1 cellular context compared by ENCODE assay signal in the genomic region with DNA sequence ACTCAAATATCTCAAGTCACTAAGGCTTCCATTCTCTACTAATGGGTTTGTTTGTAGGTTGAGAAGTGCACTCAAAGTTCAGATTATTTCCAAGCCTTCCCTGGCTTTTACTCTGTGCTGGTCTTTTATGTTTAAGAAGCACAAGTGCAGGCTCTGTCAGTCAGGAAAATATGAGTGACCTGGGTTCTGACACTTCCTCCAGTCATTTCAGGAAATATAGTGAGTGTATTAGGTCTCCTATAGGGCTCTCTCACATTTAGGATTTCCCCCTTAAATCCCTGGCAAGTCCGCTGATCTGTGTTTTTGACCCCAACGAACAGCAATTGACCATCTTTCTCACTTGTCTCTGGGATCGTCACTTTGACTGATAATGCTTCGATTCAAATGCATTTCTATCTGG.
TF ChIP-seq lines count a peak whose summit lies in the region.

No MANE protein-coding gene starts in this region.

TF ChIP-seq in H1, 55 proteins besides CTCF, POLR2A, EP300 and RAD21:
- TF ChIP-seq CREB1 (IDR thresholded peaks at IDR 0.05) (no peak), RNF2 (IDR thresholded peaks at IDR 0.05; ENCODE audit: borderline replicate concordance, low read depth, low read length, missing control alignments, poor library complexity, severe bottlenecking) (no peak), CHD1 (IDR thresholded peaks at IDR 0.05; ENCODE audit: low read depth, low read length) (no peak), SUZ12 (IDR thresholded peaks at IDR 0.05; ENCODE audit: low read length) (no peak), POU5F1 (IDR thresholded peaks at IDR 0.05; ENCODE audit: low read depth, low read length) (no peak), RXRA (IDR thresholded peaks at IDR 0.05; ENCODE audit: insufficient read depth, low read depth, low read length) (no peak), KDM1A (IDR thresholded peaks at IDR 0.05; ENCODE audit: borderline replicate concordance, low read length) (no peak), TAF1 (IDR thresholded peaks at IDR 0.05; ENCODE audit: low read depth, low read length) (no peak), HDAC2 (IDR thresholded peaks at IDR 0.05; ENCODE audit: borderline replicate concordance in 1 of 2, low read depth in 2 of 2, low read length in 2 of 2) (no peak), SAP30 (IDR thresholded peaks at IDR 0.05; ENCODE audit: insufficient read depth, insufficient replicate concordance, low read length) (no peak), RBBP5 (IDR thresholded peaks at IDR 0.05; ENCODE audit: borderline replicate concordance, low read depth, low read length) (no peak), CBX5 (IDR thresholded peaks at IDR 0.05; ENCODE audit: low read depth, low read length) (no peak), BRCA1 (IDR thresholded peaks at IDR 0.05; ENCODE audit: low read depth, low read length) (no peak), SP1 (IDR thresholded peaks at IDR 0.05; ENCODE audit: low read depth, low read length) (no peak), RFX5 (IDR thresholded peaks at IDR 0.05; ENCODE audit: borderline replicate concordance, low read depth, low read length) (no peak), SIX5 (IDR thresholded peaks at IDR 0.05; ENCODE audit: low read depth, low read length) (no peak), YY1 (IDR thresholded peaks at IDR 0.05; ENCODE audit: low read depth, low read length) (no peak), PHF8 (conservative IDR thresholded peaks at IDR 0.05; ENCODE audit: low read depth, low read length) (no peak)
- TF ChIP-seq, protein P1, sequence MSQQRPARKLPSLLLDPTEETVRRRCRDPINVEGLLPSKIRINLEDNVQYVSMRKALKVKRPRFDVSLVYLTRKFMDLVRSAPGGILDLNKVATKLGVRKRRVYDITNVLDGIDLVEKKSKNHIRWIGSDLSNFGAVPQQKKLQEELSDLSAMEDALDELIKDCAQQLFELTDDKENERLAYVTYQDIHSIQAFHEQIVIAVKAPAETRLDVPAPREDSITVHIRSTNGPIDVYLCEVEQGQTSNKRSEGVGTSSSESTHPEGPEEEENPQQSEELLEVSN (IDR thresholded peaks at IDR 0.05) = no peak
- TF ChIP-seq, protein P2, sequence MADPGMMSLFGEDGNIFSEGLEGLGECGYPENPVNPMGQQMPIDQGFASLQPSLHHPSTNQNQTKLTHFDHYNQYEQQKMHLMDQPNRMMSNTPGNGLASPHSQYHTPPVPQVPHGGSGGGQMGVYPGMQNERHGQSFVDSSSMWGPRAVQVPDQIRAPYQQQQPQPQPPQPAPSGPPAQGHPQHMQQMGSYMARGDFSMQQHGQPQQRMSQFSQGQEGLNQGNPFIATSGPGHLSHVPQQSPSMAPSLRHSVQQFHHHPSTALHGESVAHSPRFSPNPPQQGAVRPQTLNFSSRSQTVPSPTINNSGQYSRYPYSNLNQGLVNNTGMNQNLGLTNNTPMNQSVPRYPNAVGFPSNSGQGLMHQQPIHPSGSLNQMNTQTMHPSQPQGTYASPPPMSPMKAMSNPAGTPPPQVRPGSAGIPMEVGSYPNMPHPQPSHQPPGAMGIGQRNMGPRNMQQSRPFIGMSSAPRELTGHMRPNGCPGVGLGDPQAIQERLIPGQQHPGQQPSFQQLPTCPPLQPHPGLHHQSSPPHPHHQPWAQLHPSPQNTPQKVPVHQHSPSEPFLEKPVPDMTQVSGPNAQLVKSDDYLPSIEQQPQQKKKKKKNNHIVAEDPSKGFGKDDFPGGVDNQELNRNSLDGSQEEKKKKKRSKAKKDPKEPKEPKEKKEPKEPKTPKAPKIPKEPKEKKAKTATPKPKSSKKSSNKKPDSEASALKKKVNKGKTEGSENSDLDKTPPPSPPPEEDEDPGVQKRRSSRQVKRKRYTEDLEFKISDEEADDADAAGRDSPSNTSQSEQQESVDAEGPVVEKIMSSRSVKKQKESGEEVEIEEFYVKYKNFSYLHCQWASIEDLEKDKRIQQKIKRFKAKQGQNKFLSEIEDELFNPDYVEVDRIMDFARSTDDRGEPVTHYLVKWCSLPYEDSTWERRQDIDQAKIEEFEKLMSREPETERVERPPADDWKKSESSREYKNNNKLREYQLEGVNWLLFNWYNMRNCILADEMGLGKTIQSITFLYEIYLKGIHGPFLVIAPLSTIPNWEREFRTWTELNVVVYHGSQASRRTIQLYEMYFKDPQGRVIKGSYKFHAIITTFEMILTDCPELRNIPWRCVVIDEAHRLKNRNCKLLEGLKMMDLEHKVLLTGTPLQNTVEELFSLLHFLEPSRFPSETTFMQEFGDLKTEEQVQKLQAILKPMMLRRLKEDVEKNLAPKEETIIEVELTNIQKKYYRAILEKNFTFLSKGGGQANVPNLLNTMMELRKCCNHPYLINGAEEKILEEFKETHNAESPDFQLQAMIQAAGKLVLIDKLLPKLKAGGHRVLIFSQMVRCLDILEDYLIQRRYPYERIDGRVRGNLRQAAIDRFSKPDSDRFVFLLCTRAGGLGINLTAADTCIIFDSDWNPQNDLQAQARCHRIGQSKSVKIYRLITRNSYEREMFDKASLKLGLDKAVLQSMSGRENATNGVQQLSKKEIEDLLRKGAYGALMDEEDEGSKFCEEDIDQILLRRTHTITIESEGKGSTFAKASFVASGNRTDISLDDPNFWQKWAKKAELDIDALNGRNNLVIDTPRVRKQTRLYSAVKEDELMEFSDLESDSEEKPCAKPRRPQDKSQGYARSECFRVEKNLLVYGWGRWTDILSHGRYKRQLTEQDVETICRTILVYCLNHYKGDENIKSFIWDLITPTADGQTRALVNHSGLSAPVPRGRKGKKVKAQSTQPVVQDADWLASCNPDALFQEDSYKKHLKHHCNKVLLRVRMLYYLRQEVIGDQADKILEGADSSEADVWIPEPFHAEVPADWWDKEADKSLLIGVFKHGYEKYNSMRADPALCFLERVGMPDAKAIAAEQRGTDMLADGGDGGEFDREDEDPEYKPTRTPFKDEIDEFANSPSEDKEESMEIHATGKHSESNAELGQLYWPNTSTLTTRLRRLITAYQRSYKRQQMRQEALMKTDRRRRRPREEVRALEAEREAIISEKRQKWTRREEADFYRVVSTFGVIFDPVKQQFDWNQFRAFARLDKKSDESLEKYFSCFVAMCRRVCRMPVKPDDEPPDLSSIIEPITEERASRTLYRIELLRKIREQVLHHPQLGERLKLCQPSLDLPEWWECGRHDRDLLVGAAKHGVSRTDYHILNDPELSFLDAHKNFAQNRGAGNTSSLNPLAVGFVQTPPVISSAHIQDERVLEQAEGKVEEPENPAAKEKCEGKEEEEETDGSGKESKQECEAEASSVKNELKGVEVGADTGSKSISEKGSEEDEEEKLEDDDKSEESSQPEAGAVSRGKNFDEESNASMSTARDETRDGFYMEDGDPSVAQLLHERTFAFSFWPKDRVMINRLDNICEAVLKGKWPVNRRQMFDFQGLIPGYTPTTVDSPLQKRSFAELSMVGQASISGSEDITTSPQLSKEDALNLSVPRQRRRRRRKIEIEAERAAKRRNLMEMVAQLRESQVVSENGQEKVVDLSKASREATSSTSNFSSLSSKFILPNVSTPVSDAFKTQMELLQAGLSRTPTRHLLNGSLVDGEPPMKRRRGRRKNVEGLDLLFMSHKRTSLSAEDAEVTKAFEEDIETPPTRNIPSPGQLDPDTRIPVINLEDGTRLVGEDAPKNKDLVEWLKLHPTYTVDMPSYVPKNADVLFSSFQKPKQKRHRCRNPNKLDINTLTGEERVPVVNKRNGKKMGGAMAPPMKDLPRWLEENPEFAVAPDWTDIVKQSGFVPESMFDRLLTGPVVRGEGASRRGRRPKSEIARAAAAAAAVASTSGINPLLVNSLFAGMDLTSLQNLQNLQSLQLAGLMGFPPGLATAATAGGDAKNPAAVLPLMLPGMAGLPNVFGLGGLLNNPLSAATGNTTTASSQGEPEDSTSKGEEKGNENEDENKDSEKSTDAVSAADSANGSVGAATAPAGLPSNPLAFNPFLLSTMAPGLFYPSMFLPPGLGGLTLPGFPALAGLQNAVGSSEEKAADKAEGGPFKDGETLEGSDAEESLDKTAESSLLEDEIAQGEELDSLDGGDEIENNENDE (IDR thresholded peaks at IDR 0.05; ENCODE audit: insufficient replicate concordance, low read length) = no peak
TF ChIP-seq in H1: peak in this region for 0.
